In the genomic region with DNA sequence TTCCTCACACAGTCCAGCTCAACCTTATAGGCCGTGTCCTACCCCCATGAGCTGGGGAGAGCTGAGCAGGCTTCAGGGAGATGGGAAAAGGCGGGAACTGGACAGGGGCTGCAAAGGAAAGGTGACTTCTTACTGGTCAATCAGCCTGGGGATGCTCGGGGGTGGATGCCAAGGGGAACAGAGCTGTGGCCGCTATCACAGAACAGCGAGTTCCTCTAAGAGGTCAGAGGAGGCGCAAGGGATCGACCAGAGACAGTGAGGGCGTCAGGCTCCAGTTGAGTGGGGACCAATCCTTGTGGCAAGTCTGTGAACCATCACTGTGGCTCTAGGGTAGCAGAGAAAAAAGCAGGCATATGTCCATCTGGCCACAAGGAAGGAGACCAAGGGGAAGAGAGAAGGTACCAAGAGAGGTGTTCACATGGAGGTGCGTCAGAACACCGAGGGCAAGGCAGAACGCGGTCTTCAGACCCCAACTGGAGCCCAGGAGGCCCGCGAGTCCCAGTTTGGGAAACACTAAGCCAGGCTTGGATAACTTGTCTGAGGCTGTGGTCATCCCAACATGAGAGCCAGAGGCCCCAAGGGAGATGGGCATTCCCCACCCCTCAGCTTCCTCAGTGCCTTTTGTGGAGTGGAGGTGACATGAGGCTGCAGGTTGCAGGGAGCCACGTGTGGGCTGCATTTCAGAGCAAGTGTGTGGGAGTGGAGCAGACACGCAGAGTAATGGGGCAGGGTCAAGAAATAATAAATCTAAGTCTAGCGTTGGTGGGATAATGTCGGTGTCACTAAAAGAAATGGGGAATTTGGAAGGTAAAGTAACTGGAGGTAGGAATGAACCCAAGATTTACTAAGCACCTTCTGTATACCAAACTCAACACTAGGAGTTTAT, we compare ENCODE assay signal across 18 cellular contexts. TPM values are rescaled to one million over a fixed set of nuclear protein-coding genes. Genes with fewer than 3 reads are reported as not detected.
DNase-seq lines count a peak whose midpoint lies in the region; TF ChIP-seq lines count a peak whose summit lies in the region.
"Had no signal": no experiment of that assay in that cellular context is flagged by ENCODE, and none has a peak within 500 bp of the region (broad histone marks: within the 10 kb centered on the region; RNA-seq: fewer than 3 reads in every experiment).

No MANE protein-coding gene starts in this region.

- H3K9me3 ChIP-seq in BE2C (no peaks in the 10 kb centered on the region), HEK293 (ENCODE audit: control insufficient read depth, insufficient read depth, low read depth, low read length) (no peaks in the 10 kb centered on the region), endodermal cell (ENCODE audit: control insufficient read depth, low read length) (no peaks in the 10 kb centered on the region)

- peaks cover 4% of the 10 kb centered on the region for H3K27me3 Mint-ChIP-seq in endodermal cell (ENCODE audit: insufficient read depth)

- intact Hi-C loops in posterior vena cava (cut with DNase I), result no loop called here

- H3K9ac ChIP-seq in endodermal cell (ENCODE audit: extremely low read depth, low read length, poor library complexity, severe bottlenecking), result no peak overlapping the region

- H3K27me3 ChIP-seq in BE2C (no peaks in the 10 kb centered on the region), endodermal cell (ENCODE audit: control insufficient read depth, insufficient read depth, low read length, poor library complexity, severe bottlenecking) (no peaks in the 10 kb centered on the region)

- H3K4me1 Mint-ChIP-seq in endodermal cell, result peaks cover 20% of the 10 kb centered on the region

- H3K9me3 Mint-ChIP-seq in endodermal cell, result peaks cover 2% of the 10 kb centered on the region

- WGBS in endodermal cell (ENCODE audit: insufficient coverage in 1 of 2, insufficient read length in 1 of 2), 2 experiments, result 94 to 95% methylated on average over 12 to 18 of the region's 18 CpGs

- CTCF ChIA-PET in HEK293 (lab: Yijun Ruan, JAX), result interaction anchor here (0.5 to 0.7 kb wide), 2 partner anchors 314 to 1652 kb away, joined by 3 read pairs; no protein-coding TSS in a partner anchor

- TF ChIP-seq CTCF in BE2C (IDR thresholded peaks at IDR 0.05; ENCODE audit: low read depth, low read length) (no peak), HEK293 (tag by site-specific recombination; IDR thresholded peaks at IDR 0.05) (no peak), endodermal cell (conservative IDR thresholded peaks at IDR 0.05) (no peak)

- no peak overlapping the region for H3K27ac ChIP-seq in HEK293 (ENCODE audit: extremely low read depth, low read depth, low read length)
- no peak overlapping the region for H3K27ac ChIP-seq in endodermal cell (ENCODE audit: low read depth, low read length)

- no peak overlapping the region for H3K4me3 ChIP-seq in BE2C (ENCODE audit: low read depth, low read length)
- H3K4me3 ChIP-seq in HEK293 (ENCODE audit: low read depth, low read length), result no peak overlapping the region
- no peak overlapping the region for H3K4me3 ChIP-seq in endodermal cell (ENCODE audit: low read length)

- no peak overlapping the region for H3K27ac Mint-ChIP-seq in endodermal cell

- peaks cover 19% of the 10 kb centered on the region for H3K36me3 Mint-ChIP-seq in endodermal cell (ENCODE audit: low read depth)

- peaks cover 4% of the 10 kb centered on the region; the same call in 1 of the 2 replicates for H3K4me1 ChIP-seq in BE2C
- no peaks in the 10 kb centered on the region for H3K4me1 ChIP-seq in HEK293 (ENCODE audit: control insufficient read depth, insufficient read depth, low read length)
- H3K4me1 ChIP-seq in endodermal cell (ENCODE audit: control insufficient read depth, insufficient read depth, low read length), result peaks cover 13% of the 10 kb centered on the region

- H3K4me3 Mint-ChIP-seq in endodermal cell, result no peak overlapping the region

- H3K36me3 ChIP-seq in BE2C (no peaks in the 10 kb centered on the region), HEK293 (ENCODE audit: control insufficient read depth in 2 of 2, insufficient read depth in 1 of 2, low read length in 2 of 2) (no peaks in the 10 kb centered on the region), endodermal cell (ENCODE audit: control insufficient read depth, insufficient read depth, low read length) (no peaks in the 10 kb centered on the region)

- DNase-seq in BE2C, result peak; percentile 3
- peak; percentile 36 for DNase-seq in endodermal cell
- peak; percentile 38 for DNase-seq in posterior vena cava (ENCODE audit: low spot score)
- no peak for DNase-seq in NCI-H2029 (lab: John Stamatoyannopoulos, UW)
- DNase-seq in NAMALWA (ENCODE audit: low spot score), result no peak
- no peak for DNase-seq in hypothalamus (lab: John Stamatoyannopoulos, UW)
- DNase-seq: ACHN, AML-193, COR-L47, NCI-H1105 treated with DMSO at 0.1 percent for 48 hours, NCI-H187, NCI-H446 treated with DMSO at 0.1 percent for 48 hours, NCI-H748 treated with DMSO at 0.1 percent for 48 hours, OCI-M1, RPMI8226 had no signal

- POLR2A ChIA-PET in HEK293 (lab: Yijun Ruan, JAX), result interaction anchor here (0.5 kb wide), 1 partner anchor 464 kb away, joined by 5 read pairs; no protein-coding TSS in a partner anchor

TF ChIP-seq in HEK293, 187 proteins besides CTCF, POLR2A, EP300 and RAD21:
- TF ChIP-seq ZNF202 (tag by site-specific recombination; IDR thresholded peaks at IDR 0.05; ENCODE audit: borderline replicate concordance), result no peak
- TF ChIP-seq EGR2 (tag by site-specific recombination; IDR thresholded peaks at IDR 0.05; ENCODE audit: low read depth), result peak; percentile 66
- no peak for TF ChIP-seq ZNF48 (tag by site-specific recombination; IDR thresholded peaks at IDR 0.05)
- TF ChIP-seq ZFHX2 (tag by site-specific recombination; conservative IDR thresholded peaks at IDR 0.05), result peak; percentile 68

RNA-seq across cellular contexts. Expression of gene F10, which starts 3.9 kb away (rescaled TPM):
- polyA plus RNA-seq in BE2C (2012; ENCODE audit: insufficient read depth, insufficient read length, low read depth), result 3.6 TPM
- total RNA-seq in endodermal cell (10 to 100 TPM; 18.7 to 32.4 TPM), posterior vena cava (10 to 100 TPM; 19.8 to 48.4 TPM)
- 15.5 TPM for polyA plus RNA-seq in endodermal cell (2013, experiment 1 of 2)
- 18.2 TPM for polyA plus RNA-seq in endodermal cell (2013, experiment 2 of 2)
- total RNA-seq: HT1080 had no signal

RNA-seq across cellular contexts. Expression of gene F7, which starts 20.9 kb away (rescaled TPM):
- 1.6 TPM for polyA plus RNA-seq in BE2C (2012; ENCODE audit: insufficient read depth, insufficient read length, low read depth)
- 1 to 10 TPM; 4.7 to 6.4 TPM for total RNA-seq in endodermal cell
- 2.3 TPM for polyA plus RNA-seq in endodermal cell (2013, experiment 1 of 2)
- 1.2 TPM for polyA plus RNA-seq in endodermal cell (2013, experiment 2 of 2)
- total RNA-seq in posterior vena cava, result under 1 TPM in 1 of 2 donors, not detected in 1; 0.10 TPM
- total RNA-seq: LHCN-M2 had no signal

RNA-seq across cellular contexts. Expression of gene PROZ, which starts 31.9 kb away (rescaled TPM):
- polyA plus RNA-seq in BE2C (2012; ENCODE audit: insufficient read depth, insufficient read length, low read depth), result 0.97 TPM
- total RNA-seq in endodermal cell (under 1 TPM; 0.40 to 0.84 TPM), posterior vena cava (not detected)
- polyA plus RNA-seq in endodermal cell (2013, experiment 1 of 2), result 0.53 TPM
- polyA plus RNA-seq in endodermal cell (2013, experiment 2 of 2), result not detected
- total RNA-seq: HT1080, LHCN-M2 had no signal

Comparison
In these comparisons a context has a peak if more than half of its experiments do, and no peak if none do; other contexts are left out.
1. DNase-seq: peak in BE2C (single experiment), endodermal cell (single experiment) and posterior vena cava (single experiment); none in NCI-H2029 (single experiment), NAMALWA (single experiment) and hypothalamus (0 of 51).
2. RNA of gene F7, which starts 20.9 kb away (total RNA-seq): 4.7 to 6.4 TPM in endodermal cell; 0.10 TPM in posterior vena cava; every median in the first group is over 4 times any median in the second.